14 cellular contexts compared by ENCODE assay signal in genomic region chr2:16219292-16219975, GRCh38.
DNase-seq lines count a peak whose midpoint lies in the region; ATAC-seq and TF ChIP-seq lines count a peak whose summit lies in the region.
"Had no signal": no experiment of that assay in that cellular context is flagged by ENCODE, and none has a peak within 500 bp of the region (broad histone marks: within the 10 kb centered on the region; RNA-seq: fewer than 3 reads in every experiment).

No MANE protein-coding gene starts in this region.

- H3K4me1 Mint-ChIP-seq in WTC11 = peaks cover 33% of the 10 kb centered on the region
- peaks cover 9% of the 10 kb centered on the region for H3K4me1 Mint-ChIP-seq in endodermal cell
- H3K4me1 Mint-ChIP-seq: CD4-positive, alpha-beta memory T cell had no signal

- H3K27ac ChIP-seq in neuronal stem cell (replicated peaks; ENCODE audit: low read length) = no peak overlapping the region
- no peak overlapping the region for H3K27ac ChIP-seq in endodermal cell (ENCODE audit: low read depth, low read length)
- H3K27ac ChIP-seq: A549 had no signal

- H3K79me1 ChIP-seq in neuronal stem cell (ENCODE audit: low read depth, low read length) = no peaks in the 10 kb centered on the region

- peak overlapping the region; percentile 78 for H2BK12ac ChIP-seq in neuronal stem cell (ENCODE audit: low read length)

- POLR2A ChIA-PET in WTC11 (lab: Charles Lee) = no interaction called here

- peaks cover 12% of the 10 kb centered on the region for H3K9me3 Mint-ChIP-seq in WTC11
- no peaks in the 10 kb centered on the region for H3K9me3 Mint-ChIP-seq in endodermal cell

- TF ChIP-seq CTCF in BE2C (IDR thresholded peaks at IDR 0.05; ENCODE audit: low read depth, low read length) = no peak
- no peak for TF ChIP-seq CTCF in WTC11 (IDR thresholded peaks at IDR 0.05)
- no peak for TF ChIP-seq CTCF in endodermal cell (conservative IDR thresholded peaks at IDR 0.05)

- no peak overlapping the region for H3K4ac ChIP-seq in neuronal stem cell (ENCODE audit: low read length)

- H3K18ac ChIP-seq in neuronal stem cell (ENCODE audit: low read length) = peak overlapping the region; percentile 67

- no CpG with 5 or more reads among the region's 9 CpGs for WGBS in neuronal stem cell (ENCODE audit: extremely low coverage in 2 of 2, insufficient read length in 2 of 2, insufficient replicate concordance in 1 of 2), 2 donors
- 90 to 92% methylated on average over 3 to 9 of the region's 9 CpGs for WGBS in endodermal cell (ENCODE audit: insufficient coverage in 1 of 2, insufficient read length in 1 of 2), 2 experiments

- H4K8ac ChIP-seq in neuronal stem cell (ENCODE audit: low read depth, low read length) = no peak overlapping the region

- no peak overlapping the region for H3K27ac Mint-ChIP-seq in WTC11
- no peak overlapping the region for H3K27ac Mint-ChIP-seq in endodermal cell
- H3K27ac Mint-ChIP-seq: CD4-positive, alpha-beta memory T cell; H9 had no signal

- CTCF ChIA-PET in WTC11 (lab: Charles Lee) = interaction anchor here (1.1 to 2.5 kb wide), 6 partner anchors 13 to 280 kb away, joined by 3 to 15 read pairs (median 8); partner anchors contain the start of gene MYCN

- no peak overlapping the region for H3K4me3 ChIP-seq in BE2C (ENCODE audit: low read depth, low read length)
- peak overlapping the region; percentile 12; the same call in 1 of the 2 replicates for H3K4me3 ChIP-seq in iPS-18c (ENCODE audit: insufficient read depth, low read depth, low read length)
- no peak overlapping the region for H3K4me3 ChIP-seq in neuronal stem cell (ENCODE audit: low read length in 2 of 2)
- H3K4me3 ChIP-seq in endodermal cell (ENCODE audit: low read length) = no peak overlapping the region
- H3K4me3 ChIP-seq: A549 had no signal

- H3K4me3 Mint-ChIP-seq in WTC11 = no peak overlapping the region
- no peak overlapping the region for H3K4me3 Mint-ChIP-seq in endodermal cell
- H3K4me3 Mint-ChIP-seq: CD4-positive, alpha-beta memory T cell; H9 had no signal

- H3K36me3 ChIP-seq in BE2C (no peaks in the 10 kb centered on the region), neuronal stem cell (replicated peaks in 1 of 2; ENCODE audit: control insufficient read depth in 2 of 2, insufficient read depth in 2 of 2, low read length in 2 of 2) (peaks cover 0 to 4% of the 10 kb centered on the region in 2 donors), endodermal cell (ENCODE audit: control insufficient read depth, insufficient read depth, low read length) (no peaks in the 10 kb centered on the region)

- intact Hi-C loops in head of caudate nucleus (cut with DNase I) = loop anchor here (10.0 kb wide), 1 partner anchor 275 kb away; the partner anchor contains the start of gene MYCN

- H4K91ac ChIP-seq in neuronal stem cell (ENCODE audit: low read depth, low read length, poor library complexity) = no peak overlapping the region

- no peak overlapping the region for H2AFZ ChIP-seq in neuronal stem cell (ENCODE audit: low read length)

- H3K4me1 ChIP-seq in BE2C = peaks cover 30% of the 10 kb centered on the region
- H3K4me1 ChIP-seq in neuronal stem cell (ENCODE audit: control insufficient read depth in 2 of 2, insufficient read depth in 1 of 2, low read depth in 1 of 2, low read length in 2 of 2) = peaks cover 32 to 49% of the 10 kb centered on the region in 2 donors
- H3K4me1 ChIP-seq in endodermal cell (ENCODE audit: control insufficient read depth, insufficient read depth, low read length) = peaks cover 2% of the 10 kb centered on the region
- H3K4me1 ChIP-seq: A549 had no signal

- no peak overlapping the region for H2BK120ac ChIP-seq in neuronal stem cell (ENCODE audit: low read depth, low read length)

- DNase-seq in BE2C = peak; percentile 100
- no peak for DNase-seq in WTC11 (ENCODE audit: low spot score)
- DNase-seq in neuronal stem cell (ENCODE audit: low spot score) = no peak
- DNase-seq in endodermal cell = no peak
- DNase-seq in NCI-H526 treated with DMSO at 0.1 percent for 48 hours (lab: John Stamatoyannopoulos, UW) = no peak
- no peak for DNase-seq in head of caudate nucleus
- DNase-seq: 8988T; CD4-positive, alpha-beta memory T cell; COR-L47; DMS79 treated with DMSO at 0.1 percent for 48 hours; GF-D8 had no signal

- H3K9ac ChIP-seq in neuronal stem cell (ENCODE audit: low read depth, low read length, poor library complexity) = no peak overlapping the region
- no peak overlapping the region for H3K9ac ChIP-seq in endodermal cell (ENCODE audit: extremely low read depth, low read length, poor library complexity, severe bottlenecking)

- H3K4me2 ChIP-seq in neuronal stem cell (ENCODE audit: insufficient read depth, low read length, poor library complexity, severe bottlenecking) = no peak overlapping the region
- H3K4me2 ChIP-seq: A549 had no signal

- ATAC-seq in WTC11 = no peak

- H3K27me3 Mint-ChIP-seq in WTC11 (ENCODE audit: low read depth) (no peaks in the 10 kb centered on the region; the same call in 1 of the 2 replicates), endodermal cell (ENCODE audit: insufficient read depth) (peaks cover 2% of the 10 kb centered on the region)

- no peak overlapping the region for H2BK5ac ChIP-seq in neuronal stem cell (ENCODE audit: low read length)

- H3K9me3 ChIP-seq in BE2C (peaks cover 31% of the 10 kb centered on the region), iPS-18c (ENCODE audit: control insufficient read depth, insufficient read depth, low read length) (no peaks in the 10 kb centered on the region), neuronal stem cell (replicated peaks in 1 of 2; ENCODE audit: control insufficient read depth in 2 of 2, insufficient read depth in 1 of 2, low read depth in 1 of 2, low read length in 2 of 2) (peaks cover 11 to 12% of the 10 kb centered on the region in 2 donors), endodermal cell (ENCODE audit: control insufficient read depth, low read length) (no peaks in the 10 kb centered on the region)
- H3K9me3 ChIP-seq: A549 had no signal

- no peak overlapping the region for H3K23ac ChIP-seq in neuronal stem cell (ENCODE audit: low read depth, low read length, poor library complexity)

- H3K27me3 ChIP-seq in BE2C (no peaks in the 10 kb centered on the region), neuronal stem cell (ENCODE audit: control insufficient read depth in 3 of 3, insufficient read depth in 3 of 3, low read depth in 1 of 3, low read length in 3 of 3) (no peaks in the 10 kb centered on the region), endodermal cell (ENCODE audit: control insufficient read depth, insufficient read depth, low read length, poor library complexity, severe bottlenecking) (no peaks in the 10 kb centered on the region)

- peak overlapping the region; percentile 2 for H2BK15ac ChIP-seq in neuronal stem cell (ENCODE audit: low read length)

- no peak overlapping the region for H3K14ac ChIP-seq in neuronal stem cell (ENCODE audit: low read length)

- H3K36me3 Mint-ChIP-seq in WTC11 (no peaks in the 10 kb centered on the region), endodermal cell (ENCODE audit: low read depth) (no peaks in the 10 kb centered on the region)
- H3K36me3 Mint-ChIP-seq: CD4-positive, alpha-beta memory T cell had no signal

- no peak overlapping the region for H2AK5ac ChIP-seq in neuronal stem cell (ENCODE audit: low read depth, low read length)

TF ChIP-seq in WTC11, 78 proteins besides CTCF, POLR2A, EP300 and RAD21:
- TF ChIP-seq SMAD3 (CRISPR knock-in tag; IDR thresholded peaks at IDR 0.05; ENCODE audit: borderline replicate concordance) (no peak), GTF2I (CRISPR knock-in tag; conservative IDR thresholded peaks at IDR 0.05) (0 out of 2 replicates have a peak, but pooled peaks have one; percentile 42)
